8 cellular contexts compared by ENCODE assay signal in genomic region chr13:44142911-44143665, GRCh38.
DNase-seq lines count a peak whose midpoint lies in the region; ATAC-seq and TF ChIP-seq lines count a peak whose summit lies in the region.

No MANE protein-coding gene starts in this region.

- ATAC-seq in activated T-cell treated with anti-CD3 and anti-CD28 coated beads, Interleukin-2, amount 50 U/mL, for 72 hours (replicated peaks in 1 of 2): no peak
- ATAC-seq in activated naive CD8-positive, alpha-beta T cell treated with anti-CD3 and anti-CD28 coated beads, Interleukin-2, amount 10 ng/mL, durations not matched to agents 7 days and 5 days (ENCODE audit: low read depth): no peak
- ATAC-seq in GM21528 (IDR thresholded peaks at IDR 0.05; ENCODE audit: low FRiP score, unreplicated experiment) (no peak), HG03460 (IDR thresholded peaks at IDR 0.05; ENCODE audit: unreplicated experiment) (no peak)

- peaks cover 9 to 34% (median 17%) of the 10 kb centered on the region in 4 donors for H3K4me1 ChIP-seq in transverse colon

- H3K4me3 ChIP-seq in transverse colon: peak overlapping the region in 3 of 4 donors; percentile 43 to 56 (median 48)

- no peak overlapping the region for H3K27ac Mint-ChIP-seq in activated T-cell treated with anti-CD3 and anti-CD28 coated beads, Interleukin-2, amount 50 U/mL, for 72 hours
- H3K27ac Mint-ChIP-seq in activated T-cell treated with anti-CD3 and anti-CD28 coated beads, Interleukin-2, amount 50 U/mL, for 24 hours: no peak overlapping the region
- no peak overlapping the region for H3K27ac Mint-ChIP-seq in activated naive CD8-positive, alpha-beta T cell treated with anti-CD3 and anti-CD28 coated beads, Interleukin-2, amount 10 ng/mL, durations not matched to agents 7 days and 5 days

- TF ChIP-seq POLR2A in transverse colon (IDR thresholded peaks at IDR 0.05): no peak

- H3K36me3 Mint-ChIP-seq in activated T-cell treated with anti-CD3 and anti-CD28 coated beads, Interleukin-2, amount 50 U/mL, for 72 hours (ENCODE audit: insufficient read depth in 2 of 2): no peaks in the 10 kb centered on the region
- peaks cover 2% of the 10 kb centered on the region for H3K36me3 Mint-ChIP-seq in activated T-cell treated with anti-CD3 and anti-CD28 coated beads, Interleukin-2, amount 50 U/mL, for 24 hours (ENCODE audit: low read depth)
- no peaks in the 10 kb centered on the region for H3K36me3 Mint-ChIP-seq in activated naive CD8-positive, alpha-beta T cell treated with anti-CD3 and anti-CD28 coated beads, Interleukin-2, amount 10 ng/mL, durations not matched to agents 7 days and 5 days

- H3K9me3 Mint-ChIP-seq in activated T-cell treated with anti-CD3 and anti-CD28 coated beads, Interleukin-2, amount 50 U/mL, for 72 hours: no peaks in the 10 kb centered on the region
- H3K9me3 Mint-ChIP-seq in activated T-cell treated with anti-CD3 and anti-CD28 coated beads, Interleukin-2, amount 50 U/mL, for 24 hours: no peaks in the 10 kb centered on the region
- peaks cover 2% of the 10 kb centered on the region for H3K9me3 Mint-ChIP-seq in activated naive CD8-positive, alpha-beta T cell treated with anti-CD3 and anti-CD28 coated beads, Interleukin-2, amount 10 ng/mL, durations not matched to agents 7 days and 5 days

- TF ChIP-seq EP300 in transverse colon (IDR thresholded peaks at IDR 0.05; ENCODE audit: low read depth): no peak

- DNase-seq in activated T-cell treated with anti-CD3 and anti-CD28 coated beads, Interleukin-2, amount 50 U/mL, for 72 hours: no peak
- DNase-seq in activated T-cell treated with anti-CD3 and anti-CD28 coated beads, Interleukin-2, amount 50 U/mL, for 24 hours: no peak
- no peak for DNase-seq in activated naive CD8-positive, alpha-beta T cell treated with anti-CD3 and anti-CD28 coated beads, Interleukin-2, amount 10 ng/mL, durations not matched to agents 7 days and 5 days
- DNase-seq in kidney tubule cell (ENCODE audit: low spot score) (peak; percentile 97), transverse colon (no peak), OCI-M2 (lab: John Stamatoyannopoulos, UW; ENCODE audit: unreplicated experiment) (no peak)

- H3K27me3 ChIP-seq in transverse colon: no peaks in the 10 kb centered on the region

- H3K27ac ChIP-seq in transverse colon: peak overlapping the region; percentile 81 to 88 (median 86)

- 54 to 76% methylated on average over 3 to 4 of the region's 4 CpGs for WGBS in transverse colon (ENCODE audit: low coverage in 1 of 2), 2 donors

- peaks cover 18% of the 10 kb centered on the region for H3K27me3 Mint-ChIP-seq in activated T-cell treated with anti-CD3 and anti-CD28 coated beads, Interleukin-2, amount 50 U/mL, for 72 hours (ENCODE audit: low read depth)
- H3K27me3 Mint-ChIP-seq in activated T-cell treated with anti-CD3 and anti-CD28 coated beads, Interleukin-2, amount 50 U/mL, for 24 hours: peaks cover 7% of the 10 kb centered on the region
- peaks cover 10% of the 10 kb centered on the region for H3K27me3 Mint-ChIP-seq in activated naive CD8-positive, alpha-beta T cell treated with anti-CD3 and anti-CD28 coated beads, Interleukin-2, amount 10 ng/mL, durations not matched to agents 7 days and 5 days

- H3K36me3 ChIP-seq in transverse colon: no peaks in the 10 kb centered on the region

- peak overlapping the region; percentile 88 to 95 for H3K4me3 Mint-ChIP-seq in activated T-cell treated with anti-CD3 and anti-CD28 coated beads, Interleukin-2, amount 50 U/mL, for 72 hours
- no peak overlapping the region for H3K4me3 Mint-ChIP-seq in activated T-cell treated with anti-CD3 and anti-CD28 coated beads, Interleukin-2, amount 50 U/mL, for 24 hours
- peak overlapping the region; percentile 90 for H3K4me3 Mint-ChIP-seq in activated naive CD8-positive, alpha-beta T cell treated with anti-CD3 and anti-CD28 coated beads, Interleukin-2, amount 10 ng/mL, durations not matched to agents 7 days and 5 days

- peak in 1 of 5 experiments; percentile 22 for TF ChIP-seq CTCF in transverse colon (IDR thresholded peaks at IDR 0.05)

- peaks cover 24% of the 10 kb centered on the region for H3K4me1 Mint-ChIP-seq in activated T-cell treated with anti-CD3 and anti-CD28 coated beads, Interleukin-2, amount 50 U/mL, for 72 hours (ENCODE audit: low read depth)
- peaks cover 14% of the 10 kb centered on the region for H3K4me1 Mint-ChIP-seq in activated T-cell treated with anti-CD3 and anti-CD28 coated beads, Interleukin-2, amount 50 U/mL, for 24 hours (ENCODE audit: low read depth)
- peaks cover 17% of the 10 kb centered on the region for H3K4me1 Mint-ChIP-seq in activated naive CD8-positive, alpha-beta T cell treated with anti-CD3 and anti-CD28 coated beads, Interleukin-2, amount 10 ng/mL, durations not matched to agents 7 days and 5 days

- intact Hi-C loops in transverse colon (cut with DNase I; ENCODE audit: low total_unique reads): no loop called here

- POLR2A ChIA-PET in activated naive CD8-positive, alpha-beta T cell treated with anti-CD3 and anti-CD28 coated beads, Interleukin-2, amount 10 ng/mL, durations not matched to agents 7 days and 5 days (lab: Charles Lee): no interaction called here

- H3K9me3 ChIP-seq in transverse colon: no peaks in the 10 kb centered on the region

- in situ Hi-C loops in transverse colon (cut with MboI; ENCODE audit: low pct_ligation_motif_present in 1 of 4, low pct_unique_long_range_greater_than_20kb in 1 of 4, low sequenced_read_pairs in 3 of 4): no loop called here
